In the genomic region with DNA sequence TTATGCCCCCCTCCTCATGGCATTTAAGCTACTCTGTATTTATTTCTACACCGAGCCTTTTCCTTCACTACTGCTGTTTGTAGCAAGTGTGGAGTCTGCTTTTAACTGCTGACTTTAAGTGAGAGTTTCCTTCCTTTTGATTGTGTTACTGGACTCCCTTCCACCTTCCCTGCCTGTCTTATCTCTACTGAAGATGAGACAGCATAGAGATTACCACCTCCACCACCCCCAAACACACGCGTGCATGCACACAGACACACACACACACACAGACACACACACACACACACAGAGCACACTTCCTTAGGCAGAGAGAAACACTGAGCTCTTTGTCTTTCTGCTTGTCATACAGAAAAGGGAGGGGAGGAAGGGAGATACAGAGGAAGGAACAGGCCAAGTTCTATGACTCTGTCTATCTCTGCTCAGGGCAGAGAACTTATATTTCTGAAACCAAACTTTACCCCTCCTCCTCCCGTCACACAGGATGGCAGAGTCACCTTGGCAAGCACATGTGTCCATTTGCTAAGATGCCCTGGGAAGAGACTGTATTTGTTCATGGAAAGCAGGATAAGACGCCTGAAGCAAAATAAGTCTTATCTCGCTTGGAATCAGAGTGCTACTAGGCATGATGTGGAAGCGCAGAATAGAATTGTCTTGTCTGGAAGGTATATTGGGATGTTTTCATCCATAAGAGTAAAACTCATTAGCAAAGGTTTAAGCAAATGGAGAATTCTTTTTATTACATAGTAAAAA, we compare ENCODE assay signal across 15 cellular contexts.
A peak's percentile ranks its signal among the peaks of the same experiment; 100 is the strongest.
DNase-seq lines count a peak whose midpoint lies in the region; ATAC-seq and TF ChIP-seq lines count a peak whose summit lies in the region.
"Had no signal": no experiment of that assay in that cellular context is flagged by ENCODE, and none has a peak within 500 bp of the region (broad histone marks: within the 10 kb centered on the region; RNA-seq: fewer than 3 reads in every experiment).

No MANE protein-coding gene starts in this region.

- H3K4me2 ChIP-seq in SK-N-SH, result peak overlapping the region; percentile 30

- no peaks in the 10 kb centered on the region for H3K79me2 ChIP-seq in SK-N-SH (ENCODE audit: insufficient read depth)

- H3K9me2 ChIP-seq in SK-N-SH, result no peaks in the 10 kb centered on the region

- peak overlapping the region in 1 of 2 experiments; percentile 20; a peak in 2 of 4 replicates for H3K27ac ChIP-seq in SK-N-SH (ENCODE audit: low read depth in 2 of 2, low read length in 1 of 2)
- no peak overlapping the region for H3K27ac ChIP-seq in stomach smooth muscle (ENCODE audit: low read length)
- H3K27ac ChIP-seq: colonic mucosa had no signal

- peak overlapping the region; percentile 81 for H2AFZ ChIP-seq in SK-N-SH (ENCODE audit: low read depth)

- no peak overlapping the region for H3K27ac Mint-ChIP-seq in activated CD4-positive, alpha-beta T cell treated with anti-CD3 and anti-CD28 coated beads, Interleukin-2, amount 10 ng/mL, durations not matched to agents 24 days and 14 days
- H3K27ac Mint-ChIP-seq in activated CD4-positive, alpha-beta T cell treated with anti-CD3 and anti-CD28 coated beads for 36 hours, result no peak overlapping the region
- H3K27ac Mint-ChIP-seq: activated naive CD8-positive, alpha-beta T cell treated with anti-CD3 and anti-CD28 coated beads, Interleukin-2, amount 10 ng/mL, durations not matched to agents 7 days and 5 days; naive thymus-derived CD4-positive, alpha-beta T cell had no signal

- H3K9me3 ChIP-seq in SK-N-SH (no peaks in the 10 kb centered on the region), stomach smooth muscle (ENCODE audit: control insufficient read depth in 2 of 2, low read length in 2 of 2) (no peaks in the 10 kb centered on the region)
- H3K9me3 ChIP-seq: colonic mucosa had no signal

- 25% methylated on average over 7 of the region's 7 CpGs for WGBS in SK-N-SH (ENCODE audit: low lambda C conversion rate)

- H4K20me1 ChIP-seq in SK-N-SH (ENCODE audit: insufficient read depth), result no peaks in the 10 kb centered on the region

- no peaks in the 10 kb centered on the region for H3K9me3 Mint-ChIP-seq in activated CD4-positive, alpha-beta T cell treated with anti-CD3 and anti-CD28 coated beads, Interleukin-2, amount 10 ng/mL, durations not matched to agents 24 days and 14 days
- no peaks in the 10 kb centered on the region for H3K9me3 Mint-ChIP-seq in activated CD4-positive, alpha-beta T cell treated with anti-CD3 and anti-CD28 coated beads for 36 hours (ENCODE audit: low read depth)
- H3K9me3 Mint-ChIP-seq: activated naive CD8-positive, alpha-beta T cell treated with anti-CD3 and anti-CD28 coated beads, Interleukin-2, amount 10 ng/mL, durations not matched to agents 7 days and 5 days had no signal

- H3K27me3 ChIP-seq in SK-N-SH (ENCODE audit: insufficient read depth) (no peaks in the 10 kb centered on the region), stomach smooth muscle (ENCODE audit: control insufficient read depth in 1 of 2, insufficient read depth in 2 of 2, low read length in 2 of 2) (no peaks in the 10 kb centered on the region)
- H3K27me3 ChIP-seq: colonic mucosa had no signal

- peak overlapping the region; percentile 47 for H3K9ac ChIP-seq in SK-N-SH
- peak overlapping the region; percentile 48 to 52 for H3K9ac ChIP-seq in stomach smooth muscle (ENCODE audit: low read length in 2 of 2)

- peak; percentile 20 for DNase-seq in activated CD4-positive, alpha-beta T cell treated with anti-CD3 and anti-CD28 coated beads, Interleukin-2, amount 10 ng/mL, durations not matched to agents 24 days and 14 days
- DNase-seq in activated CD4-positive, alpha-beta T cell treated with anti-CD3 and anti-CD28 coated beads for 36 hours, result no peak
- DNase-seq in SK-N-SH (no peak), kidney tubule cell (ENCODE audit: low spot score) (peak; percentile 39), HuH-7.5 (ENCODE audit: low spot score) (no peak), RKO (ENCODE audit: low spot score) (no peak)
- DNase-seq: activated CD4-positive, CD25-positive, alpha-beta regulatory T cell; activated CD8-positive, alpha-beta memory T cell treated with anti-CD3 and anti-CD28 coated beads, Interleukin-2, amount 50 U/mL, for 48 hours; activated naive CD8-positive, alpha-beta T cell treated with anti-CD3 and anti-CD28 coated beads, Interleukin-2, amount 10 ng/mL, durations not matched to agents 7 days and 5 days; colonic mucosa; naive thymus-derived CD4-positive, alpha-beta T cell; NCI-H510A treated with DMSO at 0.1 percent for 48 hours; SHP77 treated with DMSO at 0.1 percent for 48 hours had no signal

- intact Hi-C loops in activated CD4-positive, alpha-beta T cell treated with anti-CD3 and anti-CD28 coated beads, Interleukin-2, amount 10 ng/mL, durations not matched to agents 24 days and 14 days (cut with micrococcal nuclease), result no loop called here
- intact Hi-C loops in activated CD4-positive, alpha-beta T cell treated with anti-CD3 and anti-CD28 coated beads for 36 hours (cut with DNase I, micrococcal nuclease), result no loop called here

- H3K4me3 ChIP-seq in SK-N-SH (ENCODE audit: low read depth in 2 of 2, low read length in 1 of 2) (no peak overlapping the region), stomach smooth muscle (ENCODE audit: low read length in 2 of 2) (peak overlapping the region; percentile 42 to 50)
- H3K4me3 ChIP-seq: colonic mucosa had no signal

- no peak for TF ChIP-seq CTCF in SK-N-SH (IDR thresholded peaks at IDR 0.05)

- H3K4me1 Mint-ChIP-seq in activated CD4-positive, alpha-beta T cell treated with anti-CD3 and anti-CD28 coated beads, Interleukin-2, amount 10 ng/mL, durations not matched to agents 24 days and 14 days, result no peaks in the 10 kb centered on the region
- no peaks in the 10 kb centered on the region for H3K4me1 Mint-ChIP-seq in activated CD4-positive, alpha-beta T cell treated with anti-CD3 and anti-CD28 coated beads for 36 hours
- H3K4me1 Mint-ChIP-seq: activated naive CD8-positive, alpha-beta T cell treated with anti-CD3 and anti-CD28 coated beads, Interleukin-2, amount 10 ng/mL, durations not matched to agents 7 days and 5 days; naive thymus-derived CD4-positive, alpha-beta T cell had no signal

- no peak for TF ChIP-seq EP300 in SK-N-SH (IDR thresholded peaks at IDR 0.05; ENCODE audit: borderline replicate concordance in 1 of 2, low read depth in 1 of 2, low read length in 1 of 2)

- H3K27me3 Mint-ChIP-seq in activated CD4-positive, alpha-beta T cell treated with anti-CD3 and anti-CD28 coated beads, Interleukin-2, amount 10 ng/mL, durations not matched to agents 24 days and 14 days, result peaks cover 9% of the 10 kb centered on the region
- H3K27me3 Mint-ChIP-seq in activated CD4-positive, alpha-beta T cell treated with anti-CD3 and anti-CD28 coated beads for 36 hours, result peaks cover 10% of the 10 kb centered on the region

- CTCF ChIA-PET in activated CD4-positive, alpha-beta T cell treated with anti-CD3 and anti-CD28 coated beads for 36 hours (lab: Charles Lee), result interaction anchor here (0.5 kb wide), 1 partner anchor 67 kb away, joined by 3 read pairs; no protein-coding TSS in a partner anchor
- CTCF ChIA-PET in SK-N-SH (lab: Yijun Ruan, JAX), result interaction anchor here (1.2 kb wide), 1 partner anchor 173 kb away, joined by 3 read pairs; no protein-coding TSS in a partner anchor

- no peak for TF ChIP-seq RAD21 in SK-N-SH (IDR thresholded peaks at IDR 0.05; ENCODE audit: low read length)

- H3K4me1 ChIP-seq in SK-N-SH (ENCODE audit: control insufficient read depth in 1 of 2, insufficient read depth in 2 of 2, low read depth in 1 of 2, low read length in 1 of 2) (peaks cover 0 to 13% of the 10 kb centered on the region in 2 experiments; a peak in 1 of 4 replicates), stomach smooth muscle (ENCODE audit: control insufficient read depth, insufficient read depth, low read length) (peaks cover 7% of the 10 kb centered on the region)
- H3K4me1 ChIP-seq: colonic mucosa had no signal

- H3K36me3 ChIP-seq in SK-N-SH (replicated peaks in 1 of 2; ENCODE audit: control insufficient read depth in 1 of 2, insufficient read depth in 2 of 2, low read length in 1 of 2) (no peaks in the 10 kb centered on the region), stomach smooth muscle (ENCODE audit: control insufficient read depth in 2 of 2, insufficient read depth in 2 of 2, low read length in 2 of 2) (no peaks in the 10 kb centered on the region)
- H3K36me3 ChIP-seq: colonic mucosa had no signal

- POLR2A ChIA-PET in activated CD4-positive, alpha-beta T cell treated with anti-CD3 and anti-CD28 coated beads for 36 hours (lab: Charles Lee), result no interaction called here
- POLR2A ChIA-PET in SK-N-SH (lab: Yijun Ruan, JAX), result no interaction called here

- peaks cover 7% of the 10 kb centered on the region for H3F3A ChIP-seq in SK-N-SH (replicated peaks; ENCODE audit: insufficient read depth)

- H3K36me3 Mint-ChIP-seq in activated CD4-positive, alpha-beta T cell treated with anti-CD3 and anti-CD28 coated beads, Interleukin-2, amount 10 ng/mL, durations not matched to agents 24 days and 14 days (ENCODE audit: low read depth), result no peaks in the 10 kb centered on the region
- H3K36me3 Mint-ChIP-seq in activated CD4-positive, alpha-beta T cell treated with anti-CD3 and anti-CD28 coated beads for 36 hours (ENCODE audit: low read depth), result no peaks in the 10 kb centered on the region
- H3K36me3 Mint-ChIP-seq: activated naive CD8-positive, alpha-beta T cell treated with anti-CD3 and anti-CD28 coated beads, Interleukin-2, amount 10 ng/mL, durations not matched to agents 7 days and 5 days; naive thymus-derived CD4-positive, alpha-beta T cell had no signal

- ATAC-seq in activated CD4-positive, alpha-beta T cell treated with anti-CD3 and anti-CD28 coated beads for 36 hours, result no peak
- ATAC-seq in HG03469 (IDR thresholded peaks at IDR 0.05; ENCODE audit: unreplicated experiment), result no peak
- ATAC-seq: naive thymus-derived CD4-positive, alpha-beta T cell had no signal

- no peak overlapping the region for H3K4me3 Mint-ChIP-seq in activated CD4-positive, alpha-beta T cell treated with anti-CD3 and anti-CD28 coated beads, Interleukin-2, amount 10 ng/mL, durations not matched to agents 24 days and 14 days
- H3K4me3 Mint-ChIP-seq in activated CD4-positive, alpha-beta T cell treated with anti-CD3 and anti-CD28 coated beads for 36 hours, result no peak overlapping the region
- H3K4me3 Mint-ChIP-seq: activated naive CD8-positive, alpha-beta T cell treated with anti-CD3 and anti-CD28 coated beads, Interleukin-2, amount 10 ng/mL, durations not matched to agents 7 days and 5 days; naive thymus-derived CD4-positive, alpha-beta T cell had no signal

TF ChIP-seq in SK-N-SH, 30 proteins besides CTCF, POLR2A, EP300 and RAD21 (continues in another document):
- no peak for TF ChIP-seq NFIC (IDR thresholded peaks at IDR 0.05; ENCODE audit: borderline replicate concordance)

Comparison
In these comparisons a context has a peak if more than half of its experiments do, and no peak if none do; other contexts are left out.
1. DNase-seq: peak in activated CD4-positive, alpha-beta T cell treated with anti-CD3 and anti-CD28 coated beads, Interleukin-2, amount 10 ng/mL, durations not matched to agents 24 days and 14 days (single experiment) and kidney tubule cell (single experiment); none in activated CD4-positive, alpha-beta T cell treated with anti-CD3 and anti-CD28 coated beads for 36 hours (single experiment), SK-N-SH (single experiment), HuH-7.5 (single experiment) and RKO (single experiment).
2. H3K4me3 ChIP-seq: peak in stomach smooth muscle (2 of 2); none in SK-N-SH (0 of 2).